8 cellular contexts compared by ENCODE assay signal in the genomic region with DNA sequence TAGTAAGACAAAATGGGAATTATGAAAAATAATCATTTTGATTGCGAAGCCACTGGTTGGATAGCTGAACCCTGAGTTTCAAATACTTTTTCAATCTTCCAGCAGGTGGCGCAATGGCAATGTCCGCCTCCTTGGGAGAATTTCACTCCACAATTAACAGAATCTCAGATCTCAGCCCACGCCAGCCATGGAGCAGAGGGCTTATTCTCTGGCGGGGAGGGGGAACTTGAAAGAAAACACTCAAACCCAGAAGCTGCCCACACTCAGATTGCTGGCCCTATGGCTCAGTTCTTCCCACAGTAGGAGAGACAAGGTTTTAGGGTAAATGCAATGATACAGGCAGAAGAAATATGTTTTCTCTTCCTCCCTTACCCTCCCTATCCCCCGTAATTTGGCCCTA. TPM values are rescaled to one million over a fixed set of nuclear protein-coding genes. Genes with fewer than 3 reads are reported as not detected.
DNase-seq lines count a peak whose midpoint lies in the region; ATAC-seq, FAIRE-seq and TF ChIP-seq lines count a peak whose summit lies in the region.

No MANE protein-coding gene starts in this region.

- ATAC-seq in T-cell (replicated peaks in 1 of 4) (peak in 1 of 4 experiments; percentile 36), GM19395 (IDR thresholded peaks at IDR 0.05; ENCODE audit: unreplicated experiment) (no peak)

- no peaks in the 10 kb centered on the region for H3K9me3 ChIP-seq in astrocyte (ENCODE audit: insufficient read depth, low read depth, low read length)

- H3K27ac Mint-ChIP-seq in T-cell = no peak overlapping the region
- H3K27ac Mint-ChIP-seq in astrocyte (ENCODE audit: unreplicated experiment) = no peak overlapping the region

- no peak overlapping the region for H3K4me3 Mint-ChIP-seq in T-cell
- H3K4me3 Mint-ChIP-seq in astrocyte (ENCODE audit: unreplicated experiment) = no peak overlapping the region

- no peak overlapping the region for H2AFZ ChIP-seq in astrocyte (ENCODE audit: low read depth, low read length)

- H3K4me1 Mint-ChIP-seq in T-cell (no peaks in the 10 kb centered on the region), astrocyte (ENCODE audit: low read depth, unreplicated experiment) (peaks cover 9% of the 10 kb centered on the region)

- CTCF ChIA-PET in T-cell (lab: Charles Lee) = interaction anchor here (0.6 to 5.8 kb wide), 12 partner anchors 11 to 246 kb away, joined by 3 to 77 read pairs (median 5); no protein-coding TSS in a partner anchor

- POLR2A ChIA-PET in T-cell (lab: Charles Lee) = interaction anchor here in 1 of 2 donors (0.6 kb wide), 1 partner anchor 1733 kb away, joined by 3 read pairs; no protein-coding TSS in a partner anchor

- no peak overlapping the region for H3K9ac ChIP-seq in astrocyte (ENCODE audit: low read length)

- H3K79me2 ChIP-seq in astrocyte (ENCODE audit: insufficient read depth, low read length) = no peaks in the 10 kb centered on the region

- H3K9me3 Mint-ChIP-seq in T-cell = no peaks in the 10 kb centered on the region
- H3K9me3 Mint-ChIP-seq in astrocyte (ENCODE audit: unreplicated experiment) = peaks cover 4% of the 10 kb centered on the region

- no peak overlapping the region for H3K4me3 ChIP-seq in LNCaP clone FGC (ENCODE audit: low read depth, low read length)
- H3K4me3 ChIP-seq in astrocyte (ENCODE audit: insufficient read depth, low read depth, low read length) = no peak overlapping the region

- H3K36me3 ChIP-seq in astrocyte (ENCODE audit: insufficient read depth, low read length) = no peaks in the 10 kb centered on the region

- H3K36me3 Mint-ChIP-seq in T-cell (no peaks in the 10 kb centered on the region), astrocyte (ENCODE audit: low read depth, unreplicated experiment) (no peaks in the 10 kb centered on the region)

- no peaks in the 10 kb centered on the region for H3K4me1 ChIP-seq in astrocyte (ENCODE audit: insufficient read depth, low read length)

- TF ChIP-seq CTCF in LNCaP clone FGC (IDR thresholded peaks at IDR 0.05; ENCODE audit: control insufficient read depth, extremely low read depth, insufficient read depth) = peak; percentile 79
- peak; percentile 86 for TF ChIP-seq CTCF in astrocyte (IDR thresholded peaks at IDR 0.05; ENCODE audit: insufficient read depth, low read depth, low read length)

- DNase-seq in activated CD4-positive, alpha-beta T cell treated with anti-CD3 and anti-CD28 coated beads for 24 hours (ENCODE audit: low read depth in 2 of 2) = peak; percentile 25 to 31
- no peak for DNase-seq in activated CD4-positive, alpha-beta T cell treated with anti-CD3 and anti-CD28 coated beads for 1 hour
- DNase-seq in LNCaP clone FGC (ENCODE audit: low read depth) (no peak), T-cell (peak in 29 of 34 experiments; percentile 2 to 54 (median 31)), astrocyte (ENCODE audit: low read depth) (peak; percentile 22), hippocampal formation (lab: John Stamatoyannopoulos, UW) (peak; percentile 32 to 49), smooth muscle cell of the brain vasculature (ENCODE audit: low read depth, low spot score) (peak; percentile 26)

- no peaks in the 10 kb centered on the region for H4K20me1 ChIP-seq in astrocyte (ENCODE audit: insufficient read depth, low read length)

- H3K27me3 ChIP-seq in astrocyte (ENCODE audit: insufficient read depth, low read length) = peaks cover 11% of the 10 kb centered on the region

- H3K27ac ChIP-seq in astrocyte (ENCODE audit: low read depth, low read length) = no peak overlapping the region

- FAIRE-seq in astrocyte (lab: Jason Lieb, UNC) = peak; percentile 74

- peaks cover 34 to 42% of the 10 kb centered on the region in 2 donors for H3K27me3 Mint-ChIP-seq in T-cell
- peaks cover 18% of the 10 kb centered on the region for H3K27me3 Mint-ChIP-seq in astrocyte (ENCODE audit: low read depth, unreplicated experiment)

- peak overlapping the region; percentile 9 for H3K4me2 ChIP-seq in astrocyte (ENCODE audit: low read length)

RNA-seq across cellular contexts. Expression of a gene that starts 38.7 kb away (rescaled TPM):
- total RNA-seq in T-cell (10 to 100 TPM in 2 of 5 donors, 1 to 10 TPM in 3; 7.3 to 12.2 (median 9.6) TPM), astrocyte (545 and 565 TPM in 2 replicates)

Comparison
In these comparisons a context has a peak if more than half of its experiments do, and no peak if none do; other contexts are left out.
1. DNase-seq: peak in activated CD4-positive, alpha-beta T cell treated with anti-CD3 and anti-CD28 coated beads for 24 hours (2 of 2), T-cell (29 of 34), astrocyte (single experiment), hippocampal formation (2 of 2) and smooth muscle cell of the brain vasculature (single experiment); none in activated CD4-positive, alpha-beta T cell treated with anti-CD3 and anti-CD28 coated beads for 1 hour (single experiment) and LNCaP clone FGC (single experiment).
2. RNA of a gene that starts 38.7 kb away (total RNA-seq): 545 to 565 TPM in astrocyte; 7.3 to 12.2 TPM in T-cell; every median in the first group is over 10 times any median in the second.